Comparison of ENCODE assay signal across 8 cellular contexts in genomic region chr6:6712979-6713514, GRCh38.
A peak's percentile ranks its signal among the peaks of the same experiment; 100 is the strongest.
DNase-seq lines count a peak whose midpoint lies in the region; ATAC-seq and TF ChIP-seq lines count a peak whose summit lies in the region.

No MANE protein-coding gene starts in this region.

- intact Hi-C loops in CD4-positive, alpha-beta memory T cell (cut with micrococcal nuclease), result no loop called here

- CTCF ChIA-PET in CD4-positive, alpha-beta memory T cell (lab: Charles Lee; ENCODE audit: partially characterized antibody), result no interaction called here

- no peaks in the 10 kb centered on the region for H3K27me3 ChIP-seq in neutrophil
- H3K27me3 ChIP-seq in CD4-positive, alpha-beta memory T cell (ENCODE audit: insufficient read depth, low read length), result no peaks in the 10 kb centered on the region

- H3K36me3 Mint-ChIP-seq in brain, result no peaks in the 10 kb centered on the region
- H3K36me3 Mint-ChIP-seq in CD4-positive, alpha-beta memory T cell, result no peaks in the 10 kb centered on the region

- peak overlapping the region; percentile 85 for H3K27ac ChIP-seq in neutrophil
- H3K27ac ChIP-seq in CD4-positive, alpha-beta memory T cell (ENCODE audit: low read depth, low read length), result no peak overlapping the region

- H3K4me3 Mint-ChIP-seq in brain, result no peak overlapping the region
- peak overlapping the region in 1 of 8 donors; percentile 10 for H3K4me3 Mint-ChIP-seq in CD4-positive, alpha-beta memory T cell

- peaks cover 0 to 8% (median 0%) of the 10 kb centered on the region in 5 experiments for H3K9me3 Mint-ChIP-seq in brain
- H3K9me3 Mint-ChIP-seq in CD4-positive, alpha-beta memory T cell, result peaks cover 0 to 1% (median 0%) of the 10 kb centered on the region in 8 donors

- H3K4me3 ChIP-seq in neutrophil (ENCODE audit: low read depth in 1 of 2, low read length in 1 of 2), result peak overlapping the region; percentile 33 to 43
- no peak overlapping the region for H3K4me3 ChIP-seq in CD4-positive, alpha-beta memory T cell (ENCODE audit: low read length in 2 of 2)

- POLR2A ChIA-PET in CD4-positive, alpha-beta memory T cell (lab: Charles Lee; ENCODE audit: partially characterized antibody), result no interaction called here

- peaks cover 43% of the 10 kb centered on the region for H3K4me1 Mint-ChIP-seq in brain
- H3K4me1 Mint-ChIP-seq in CD4-positive, alpha-beta memory T cell, result peaks cover 10 to 28% (median 15%) of the 10 kb centered on the region in 4 donors

- peaks cover under 1% of the 10 kb centered on the region for H3K27me3 Mint-ChIP-seq in brain
- peaks cover 10 to 16% of the 10 kb centered on the region in 2 donors for H3K27me3 Mint-ChIP-seq in CD4-positive, alpha-beta memory T cell

- H3K4me1 ChIP-seq in neutrophil (ENCODE audit: control insufficient read depth in 1 of 2, insufficient read depth in 1 of 2, low read depth in 1 of 2, low read length in 1 of 2), result peaks cover 74% of the 10 kb centered on the region in 2 experiments
- H3K4me1 ChIP-seq in CD4-positive, alpha-beta memory T cell (ENCODE audit: insufficient read depth, low read length), result peaks cover 10% of the 10 kb centered on the region

- no peaks in the 10 kb centered on the region for H3K9me3 ChIP-seq in neutrophil
- H3K9me3 ChIP-seq in CD4-positive, alpha-beta memory T cell (ENCODE audit: control insufficient read depth in 1 of 2, low read length in 2 of 2), result no peaks in the 10 kb centered on the region

- ATAC-seq in HG03571 (IDR thresholded peaks at IDR 0.05; ENCODE audit: unreplicated experiment), result peak; percentile 33

- peak overlapping the region in 3 of 5 experiments; percentile 41 to 92 (median 52) for H3K27ac Mint-ChIP-seq in brain
- no peak overlapping the region for H3K27ac Mint-ChIP-seq in CD4-positive, alpha-beta memory T cell

- H3K36me3 ChIP-seq in neutrophil, result no peaks in the 10 kb centered on the region
- no peaks in the 10 kb centered on the region for H3K36me3 ChIP-seq in CD4-positive, alpha-beta memory T cell (ENCODE audit: insufficient read depth, low read length)

- no peak for TF ChIP-seq CTCF in brain (conservative IDR thresholded peaks at IDR 0.05)
- no peak for TF ChIP-seq CTCF in neutrophil (IDR thresholded peaks at IDR 0.05)

- DNase-seq in DMS79 treated with DMSO at 0.1 percent for 48 hours (lab: John Stamatoyannopoulos, UW), result peak; percentile 63
- no peak for DNase-seq in GOT3 (lab: John Stamatoyannopoulos, UW)
- no peak for DNase-seq in CD4-positive, alpha-beta memory T cell
- DNase-seq in activated CD8-positive, alpha-beta memory T cell treated with anti-CD3 and anti-CD28 coated beads, Interleukin-2, amount 50 U/mL, for 4 hours, result no peak
- no peak for DNase-seq in NCI-H446 treated with DMSO at 0.1 percent for 48 hours (lab: John Stamatoyannopoulos, UW)

Comparison
In these comparisons a context has a peak if more than half of its experiments do, and no peak if none do; other contexts are left out.
1. H3K27ac Mint-ChIP-seq: peak in brain (3 of 5); none in CD4-positive, alpha-beta memory T cell (0 of 7).
2. H3K4me3 ChIP-seq: peak in neutrophil (2 of 2); none in CD4-positive, alpha-beta memory T cell (0 of 2).